In genomic region chr7:17275749-17276671, GRCh38 we compare ENCODE assay signal across 11 cellular contexts. TPM values are rescaled to one million over a fixed set of nuclear protein-coding genes. Genes with fewer than 3 reads are reported as not detected.
DNase-seq lines count a peak whose midpoint lies in the region; ATAC-seq and TF ChIP-seq lines count a peak whose summit lies in the region.
"Had no signal": no experiment of that assay in that cellular context is flagged by ENCODE, and none has a peak within 500 bp of the region (broad histone marks: within the 10 kb centered on the region; RNA-seq: fewer than 3 reads in every experiment).

No MANE protein-coding gene starts in this region.

- peaks cover 7 to 11% of the 10 kb centered on the region in 2 donors for H3K27me3 Mint-ChIP-seq in stimulated activated naive B cell treated with anti-CD40 and anti-IgM and Interleukin-4, amounts not matched to agents 10 μg/mL and 1 μg/mL and 100 μg/mL, for 72 hours
- H3K27me3 Mint-ChIP-seq: naive thymus-derived CD8-positive, alpha-beta T cell had no signal

- no peak overlapping the region for H3K4me3 Mint-ChIP-seq in stimulated activated naive B cell treated with anti-CD40 and anti-IgM and Interleukin-4, amounts not matched to agents 10 μg/mL and 1 μg/mL and 100 μg/mL, for 72 hours
- H3K4me3 Mint-ChIP-seq: naive thymus-derived CD8-positive, alpha-beta T cell had no signal

- DNase-seq in HCEC 1CT (peak; percentile 93), adipocyte (ENCODE audit: low read depth) (peak; percentile 95), left ventricle myocardium inferior (no peak), substantia nigra (lab: John Stamatoyannopoulos, UW) (no peak)
- no peak for DNase-seq in stimulated activated naive B cell treated with anti-CD40 and anti-IgM and Interleukin-4, amounts not matched to agents 10 μg/mL and 1 μg/mL and 100 μg/mL, for 72 hours
- DNase-seq in stimulated activated CD4-positive, alpha-beta T cell treated with anti-CD3 and anti-CD28 coated beads, Interleukin-15, amount 100 ng/mL, for 24 hours, result no peak
- DNase-seq: caudate nucleus; naive thymus-derived CD8-positive, alpha-beta T cell; NCI-H1436 treated with DMSO at 0.1 percent for 48 hours had no signal

- H3K4me1 Mint-ChIP-seq in stimulated activated naive B cell treated with anti-CD40 and anti-IgM and Interleukin-4, amounts not matched to agents 10 μg/mL and 1 μg/mL and 100 μg/mL, for 72 hours, result peaks cover 6 to 18% of the 10 kb centered on the region in 2 donors

- H3K27me3 ChIP-seq in adipocyte (replicated peaks; ENCODE audit: control insufficient read depth, insufficient read depth, low read length), result no peaks in the 10 kb centered on the region
- no peaks in the 10 kb centered on the region for H3K27me3 ChIP-seq in left ventricle myocardium inferior (ENCODE audit: low read depth)

- TF ChIP-seq CTCF in left ventricle myocardium inferior (IDR thresholded peaks at IDR 0.05; ENCODE audit: borderline replicate concordance), result no peak

- H3K27ac ChIP-seq in left ventricle myocardium inferior (replicated peaks) (peak overlapping the region; percentile 82), substantia nigra (ENCODE audit: low read depth, low read length, poor library complexity, severe bottlenecking) (no peak overlapping the region)

- H3K36me3 ChIP-seq in adipocyte (ENCODE audit: control insufficient read depth, insufficient read depth, low read length, severe bottlenecking), result no peaks in the 10 kb centered on the region
- H3K36me3 ChIP-seq in left ventricle myocardium inferior, result no peaks in the 10 kb centered on the region

- H3K36me3 Mint-ChIP-seq in stimulated activated naive B cell treated with anti-CD40 and anti-IgM and Interleukin-4, amounts not matched to agents 10 μg/mL and 1 μg/mL and 100 μg/mL, for 72 hours, result peaks cover 0 to 4% of the 10 kb centered on the region in 2 donors

- H3K9ac ChIP-seq in adipocyte (ENCODE audit: low read length), result peak overlapping the region; percentile 16

- intact Hi-C loops in left ventricle myocardium inferior (cut with micrococcal nuclease), result no loop called here

- H3K9me3 ChIP-seq in adipocyte (ENCODE audit: control insufficient read depth, low read length) (no peaks in the 10 kb centered on the region), left ventricle myocardium inferior (replicated peaks) (peaks cover 7% of the 10 kb centered on the region)

- peak; percentile 92 to 97 for ATAC-seq in stimulated activated naive B cell treated with anti-CD40 and anti-IgM and Interleukin-4, amounts not matched to agents 10 μg/mL and 1 μg/mL and 100 μg/mL, for 72 hours (replicated peaks)
- ATAC-seq in HG03442 (IDR thresholded peaks at IDR 0.05; ENCODE audit: unreplicated experiment), result no peak
- no peak for ATAC-seq in HG02623 (IDR thresholded peaks at IDR 0.05; ENCODE audit: unreplicated experiment)
- ATAC-seq: naive thymus-derived CD8-positive, alpha-beta T cell had no signal

- H3K9me3 Mint-ChIP-seq in stimulated activated naive B cell treated with anti-CD40 and anti-IgM and Interleukin-4, amounts not matched to agents 10 μg/mL and 1 μg/mL and 100 μg/mL, for 72 hours, result peaks cover 3 to 6% of the 10 kb centered on the region in 2 donors

- peaks cover 28% of the 10 kb centered on the region for H3K4me1 ChIP-seq in adipocyte (ENCODE audit: control insufficient read depth, insufficient read depth, low read length)
- H3K4me1 ChIP-seq in left ventricle myocardium inferior, result peaks cover 27% of the 10 kb centered on the region

- no peak overlapping the region for H3K27ac Mint-ChIP-seq in stimulated activated naive B cell treated with anti-CD40 and anti-IgM and Interleukin-4, amounts not matched to agents 10 μg/mL and 1 μg/mL and 100 μg/mL, for 72 hours
- H3K27ac Mint-ChIP-seq: naive thymus-derived CD8-positive, alpha-beta T cell had no signal

- peak overlapping the region; percentile 49 for H3K4me3 ChIP-seq in adipocyte (ENCODE audit: low read length)
- no peak overlapping the region for H3K4me3 ChIP-seq in left ventricle myocardium inferior

RNA-seq across cellular contexts. Expression of gene AHR, which starts 22.4 kb away (rescaled TPM):
- total RNA-seq in left ventricle myocardium inferior, result 24.9 TPM

Comparison
In these comparisons a context has a peak if more than half of its experiments do, and no peak if none do; other contexts are left out.
1. DNase-seq: peak in HCEC 1CT (single experiment) and adipocyte (single experiment); none in left ventricle myocardium inferior (single experiment), stimulated activated naive B cell treated with anti-CD40 and anti-IgM and Interleukin-4, amounts not matched to agents 10 μg/mL and 1 μg/mL and 100 μg/mL, for 72 hours (single experiment), substantia nigra (0 of 49) and stimulated activated CD4-positive, alpha-beta T cell treated with anti-CD3 and anti-CD28 coated beads, Interleukin-15, amount 100 ng/mL, for 24 hours (single experiment).
2. ATAC-seq: peak in stimulated activated naive B cell treated with anti-CD40 and anti-IgM and Interleukin-4, amounts not matched to agents 10 μg/mL and 1 μg/mL and 100 μg/mL, for 72 hours (2 of 2); none in HG03442 (single experiment) and HG02623 (single experiment).